In genomic region chr17:1229891-1230571, GRCh38 we compare ENCODE assay signal across 9 cellular contexts. TPM values are rescaled to one million over a fixed set of nuclear protein-coding genes. Genes with fewer than 3 reads are reported as not detected.
DNase-seq lines count a peak whose midpoint lies in the region; ATAC-seq, FAIRE-seq and TF ChIP-seq lines count a peak whose summit lies in the region.
"Had no signal": no experiment of that assay in that cellular context is flagged by ENCODE, and none has a peak within 500 bp of the region (broad histone marks: within the 10 kb centered on the region; RNA-seq: fewer than 3 reads in every experiment).

No MANE protein-coding gene starts in this region.

- TF ChIP-seq POLR2A in Peyer's patch (IDR thresholded peaks at IDR 0.05), result no peak

- DNase-seq in GM19239 (ENCODE audit: insufficient read length, low spot score) (no peak), Peyer's patch (peak in 1 of 3 donors; percentile 52), right cardiac atrium (no peak), NCI-H1417 (lab: John Stamatoyannopoulos, UW) (no peak), NCI-H1417 treated with DMSO at 0.1 percent for 48 hours (lab: John Stamatoyannopoulos, UW) (no peak), iPS-NIHi11 (ENCODE audit: low spot score) (no peak)
- DNase-seq in stimulated activated effector memory CD8-positive, alpha-beta T cell treated with anti-CD3 and anti-CD28 coated beads, Interleukin-12 subunit alpha, Interleukin-12 subunit beta, amount 100 ng/mL, for 72 hours (ENCODE audit: low spot score in 2 of 2), result no peak
- no peak for DNase-seq in stimulated activated CD4-positive, alpha-beta T cell treated with anti-CD3 and anti-CD28 coated beads, Interleukin-1b, Interleukin-23, amount 100 ng/mL, for 48 hours

- H3K27me3 ChIP-seq in Peyer's patch (no peaks in the 10 kb centered on the region), right cardiac atrium (ENCODE audit: control insufficient read depth, insufficient read depth) (no peaks in the 10 kb centered on the region)

- H3K4me1 Mint-ChIP-seq in stimulated activated effector memory CD8-positive, alpha-beta T cell treated with anti-CD3 and anti-CD28 coated beads, Interleukin-12 subunit alpha, Interleukin-12 subunit beta, amount 100 ng/mL, for 72 hours, result peaks cover 30% of the 10 kb centered on the region

- peak overlapping the region; percentile 87 for H3K4me3 Mint-ChIP-seq in stimulated activated effector memory CD8-positive, alpha-beta T cell treated with anti-CD3 and anti-CD28 coated beads, Interleukin-12 subunit alpha, Interleukin-12 subunit beta, amount 100 ng/mL, for 72 hours

- H3K36me3 Mint-ChIP-seq in stimulated activated effector memory CD8-positive, alpha-beta T cell treated with anti-CD3 and anti-CD28 coated beads, Interleukin-12 subunit alpha, Interleukin-12 subunit beta, amount 100 ng/mL, for 72 hours, result peaks cover 9% of the 10 kb centered on the region

- H3K4me3 ChIP-seq in Peyer's patch (peak overlapping the region; percentile 59 to 94 (median 82)), right cardiac atrium (ENCODE audit: low read length) (peak overlapping the region; percentile 53)

- no peaks in the 10 kb centered on the region for H3K9me3 Mint-ChIP-seq in stimulated activated effector memory CD8-positive, alpha-beta T cell treated with anti-CD3 and anti-CD28 coated beads, Interleukin-12 subunit alpha, Interleukin-12 subunit beta, amount 100 ng/mL, for 72 hours

- peak; percentile 79 for FAIRE-seq in GM19239 (lab: Jason Lieb, UNC)

- WGBS in right cardiac atrium, result 19% methylated on average over 59 of the region's 59 CpGs

- no peaks in the 10 kb centered on the region for H3K36me3 ChIP-seq in Peyer's patch

- no peak for ATAC-seq in right cardiac atrium
- no peak for ATAC-seq in stimulated activated effector memory CD8-positive, alpha-beta T cell treated with anti-CD3 and anti-CD28 coated beads, Interleukin-12 subunit alpha, Interleukin-12 subunit beta, amount 100 ng/mL, for 72 hours

- TF ChIP-seq CTCF in Peyer's patch (IDR thresholded peaks at IDR 0.05), result no peak

- H3K4me1 ChIP-seq in Peyer's patch, result peaks cover 0 to 34% (median 15%) of the 10 kb centered on the region in 4 donors
- H3K4me1 ChIP-seq in right cardiac atrium (ENCODE audit: control insufficient read depth, insufficient read depth, low read length), result no peaks in the 10 kb centered on the region

- peak overlapping the region; percentile 83 for H3K27ac Mint-ChIP-seq in stimulated activated effector memory CD8-positive, alpha-beta T cell treated with anti-CD3 and anti-CD28 coated beads, Interleukin-12 subunit alpha, Interleukin-12 subunit beta, amount 100 ng/mL, for 72 hours

- intact Hi-C loops in right cardiac atrium (cut with DNase I), result no loop called here

- H3K9me3 ChIP-seq in Peyer's patch (no peaks in the 10 kb centered on the region), right cardiac atrium (ENCODE audit: control insufficient read depth, low read length) (no peaks in the 10 kb centered on the region)

- peak overlapping the region; percentile 71 to 93 (median 84) for H3K27ac ChIP-seq in Peyer's patch
- H3K27ac ChIP-seq in right cardiac atrium (ENCODE audit: low read length), result no peak overlapping the region

RNA-seq across cellular contexts. Expression of gene BHLHA9, which starts 40.2 kb away (rescaled TPM):
- not detected for total RNA-seq in Peyer's patch
- total RNA-seq in right cardiac atrium, result not detected
- not detected for polyA plus RNA-seq in right cardiac atrium
- total RNA-seq: M059J had no signal

RNA-seq across cellular contexts. Expression of gene TRARG1, which starts 49.4 kb away (rescaled TPM):
- total RNA-seq in Peyer's patch, result under 1 TPM in 2 of 4 donors, not detected in 2; 0.35 to 0.40 TPM
- total RNA-seq in right cardiac atrium, result 1 to 10 TPM in 1 of 4 donors, under 1 TPM in 3; 0.21 to 4.2 (median 0.27) TPM
- 7.1 TPM for polyA plus RNA-seq in right cardiac atrium
- total RNA-seq: M059J had no signal

RNA-seq across cellular contexts. Expression of gene ABR, which starts 50.2 kb away (rescaled TPM):
- total RNA-seq in Peyer's patch (100 to 1,000 TPM; 220 to 753 (median 440) TPM), right cardiac atrium (100 to 1,000 TPM; 130 to 164 (median 154) TPM)
- 77.4 TPM for polyA plus RNA-seq in right cardiac atrium
